ENCODE assay signal across 1 cellular context in genomic region chr2:134576478-134576877, GRCh38.
TF ChIP-seq lines count a peak whose summit lies in the region.

No MANE protein-coding gene starts in this region.

TF ChIP-seq in WTC11, 78 proteins besides CTCF, POLR2A, EP300 and RAD21 (continued from another document):
- TF ChIP-seq, protein P1, sequence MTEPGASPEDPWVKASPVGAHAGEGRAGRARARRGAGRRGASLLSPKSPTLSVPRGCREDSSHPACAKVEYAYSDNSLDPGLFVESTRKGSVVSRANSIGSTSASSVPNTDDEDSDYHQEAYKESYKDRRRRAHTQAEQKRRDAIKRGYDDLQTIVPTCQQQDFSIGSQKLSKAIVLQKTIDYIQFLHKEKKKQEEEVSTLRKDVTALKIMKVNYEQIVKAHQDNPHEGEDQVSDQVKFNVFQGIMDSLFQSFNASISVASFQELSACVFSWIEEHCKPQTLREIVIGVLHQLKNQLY (CRISPR knock-in tag; IDR thresholded peaks at IDR 0.05) = no peak
